1 cellular context compared by ENCODE assay signal in the genomic region with DNA sequence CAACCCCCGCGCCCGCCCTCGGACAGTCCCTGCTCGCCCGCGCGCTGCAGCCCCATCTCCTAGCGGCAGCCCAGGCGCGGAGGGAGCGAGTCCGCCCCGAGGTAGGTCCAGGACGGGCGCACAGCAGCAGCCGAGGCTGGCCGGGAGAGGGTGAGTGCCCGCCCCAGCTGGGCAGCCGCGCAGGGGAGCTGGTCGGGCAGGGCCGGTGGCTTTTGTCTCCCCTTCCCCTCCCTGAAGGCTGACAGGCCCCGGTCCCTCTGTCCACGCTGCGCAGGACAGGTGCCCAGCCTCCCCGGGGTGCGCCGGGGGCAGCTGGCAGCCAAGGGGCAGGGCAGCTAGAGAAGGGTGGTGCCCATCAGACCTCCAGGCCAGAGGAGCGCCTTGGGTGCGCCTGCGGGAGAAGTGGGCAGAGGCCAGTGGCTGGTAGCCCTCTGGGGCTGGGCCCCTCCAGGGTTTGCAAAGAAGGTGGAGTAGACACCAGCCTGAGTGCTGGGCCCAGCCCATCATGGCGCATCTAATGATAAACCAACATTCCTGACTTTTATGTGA.
TF ChIP-seq lines count a peak whose summit lies in the region.

No MANE protein-coding gene starts in this region.

TF ChIP-seq in HepG2, 621 proteins besides CTCF, POLR2A, EP300 and RAD21:
- TF ChIP-seq ZNF747 (CRISPR knock-in tag; IDR thresholded peaks at IDR 0.05; ENCODE audit: borderline replicate concordance) (no peak), HNRNPLL (IDR thresholded peaks at IDR 0.05; ENCODE audit: low read depth, low read length, poor library complexity, severe bottlenecking) (peak; percentile 8), ESRRA (CRISPR knock-in tag; IDR thresholded peaks at IDR 0.05; ENCODE audit: low read depth) (0 out of 2 replicates have a peak, but pooled peaks have one; percentile 31), AHR (CRISPR knock-in tag; IDR thresholded peaks at IDR 0.05) (0 out of 2 replicates have a peak, but pooled peaks have one; percentile 16), PTBP1 (IDR thresholded peaks at IDR 0.05; ENCODE audit: low read depth, low read length, poor library complexity, severe bottlenecking) (no peak), REXO4 (CRISPR knock-in tag; IDR thresholded peaks at IDR 0.05; ENCODE audit: borderline replicate concordance) (no peak), HIVEP1 (CRISPR knock-in tag; IDR thresholded peaks at IDR 0.05) (0 out of 2 replicates have a peak, but pooled peaks have one; percentile 24), ZNF619 (CRISPR knock-in tag; IDR thresholded peaks at IDR 0.05) (no peak), ZNF343 (CRISPR knock-in tag; IDR thresholded peaks at IDR 0.05) (peak; percentile 9; the same call in 1 of the 2 replicates), CREM (IDR thresholded peaks at IDR 0.05) (no peak), CREM (CRISPR knock-in tag; IDR thresholded peaks at IDR 0.05) (no peak), PHF8 (CRISPR knock-in tag; IDR thresholded peaks at IDR 0.05) (peak; percentile 5; the same call in 1 of the 2 replicates), ZIK1 (CRISPR knock-in tag; IDR thresholded peaks at IDR 0.05; ENCODE audit: borderline replicate concordance, low read depth) (no peak), ZNF530 (CRISPR knock-in tag; IDR thresholded peaks at IDR 0.05; ENCODE audit: low read depth) (no peak), RAD51 (IDR thresholded peaks at IDR 0.05; ENCODE audit: borderline replicate concordance) (no peak), ZNF672 (CRISPR knock-in tag; IDR thresholded peaks at IDR 0.05) (no peak), TBX2 (CRISPR knock-in tag; IDR thresholded peaks at IDR 0.05; ENCODE audit: borderline replicate concordance) (peak; percentile 23; the same call in 1 of the 2 replicates), HNRNPK (IDR thresholded peaks at IDR 0.05; ENCODE audit: low read depth, low read length, poor library complexity, severe bottlenecking) (peak; percentile 1), KDM5B (CRISPR knock-in tag; IDR thresholded peaks at IDR 0.05; ENCODE audit: borderline replicate concordance) (peak; percentile 9; the same call in 1 of the 2 replicates)
- TF ChIP-seq, protein P1, sequence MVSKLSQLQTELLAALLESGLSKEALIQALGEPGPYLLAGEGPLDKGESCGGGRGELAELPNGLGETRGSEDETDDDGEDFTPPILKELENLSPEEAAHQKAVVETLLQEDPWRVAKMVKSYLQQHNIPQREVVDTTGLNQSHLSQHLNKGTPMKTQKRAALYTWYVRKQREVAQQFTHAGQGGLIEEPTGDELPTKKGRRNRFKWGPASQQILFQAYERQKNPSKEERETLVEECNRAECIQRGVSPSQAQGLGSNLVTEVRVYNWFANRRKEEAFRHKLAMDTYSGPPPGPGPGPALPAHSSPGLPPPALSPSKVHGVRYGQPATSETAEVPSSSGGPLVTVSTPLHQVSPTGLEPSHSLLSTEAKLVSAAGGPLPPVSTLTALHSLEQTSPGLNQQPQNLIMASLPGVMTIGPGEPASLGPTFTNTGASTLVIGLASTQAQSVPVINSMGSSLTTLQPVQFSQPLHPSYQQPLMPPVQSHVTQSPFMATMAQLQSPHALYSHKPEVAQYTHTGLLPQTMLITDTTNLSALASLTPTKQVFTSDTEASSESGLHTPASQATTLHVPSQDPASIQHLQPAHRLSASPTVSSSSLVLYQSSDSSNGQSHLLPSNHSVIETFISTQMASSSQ (IDR thresholded peaks at IDR 0.05; ENCODE audit: low read depth) = no peak
- TF ChIP-seq, protein P1 (CRISPR knock-in tag; IDR thresholded peaks at IDR 0.05; ENCODE audit: borderline replicate concordance) = peak; percentile 49; the same call in 1 of the 2 replicates
- TF ChIP-seq, protein P2, sequence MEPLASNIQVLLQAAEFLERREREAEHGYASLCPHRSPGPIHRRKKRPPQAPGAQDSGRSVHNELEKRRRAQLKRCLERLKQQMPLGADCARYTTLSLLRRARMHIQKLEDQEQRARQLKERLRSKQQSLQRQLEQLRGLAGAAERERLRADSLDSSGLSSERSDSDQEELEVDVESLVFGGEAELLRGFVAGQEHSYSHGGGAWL (CRISPR knock-in tag; IDR thresholded peaks at IDR 0.05) = no peak
- TF ChIP-seq, protein P3, sequence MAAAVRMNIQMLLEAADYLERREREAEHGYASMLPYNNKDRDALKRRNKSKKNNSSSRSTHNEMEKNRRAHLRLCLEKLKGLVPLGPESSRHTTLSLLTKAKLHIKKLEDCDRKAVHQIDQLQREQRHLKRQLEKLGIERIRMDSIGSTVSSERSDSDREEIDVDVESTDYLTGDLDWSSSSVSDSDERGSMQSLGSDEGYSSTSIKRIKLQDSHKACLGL (CRISPR knock-in tag; IDR thresholded peaks at IDR 0.05) = peak; percentile 16; the same call in 1 of the 2 replicates
- TF ChIP-seq, protein P4, sequence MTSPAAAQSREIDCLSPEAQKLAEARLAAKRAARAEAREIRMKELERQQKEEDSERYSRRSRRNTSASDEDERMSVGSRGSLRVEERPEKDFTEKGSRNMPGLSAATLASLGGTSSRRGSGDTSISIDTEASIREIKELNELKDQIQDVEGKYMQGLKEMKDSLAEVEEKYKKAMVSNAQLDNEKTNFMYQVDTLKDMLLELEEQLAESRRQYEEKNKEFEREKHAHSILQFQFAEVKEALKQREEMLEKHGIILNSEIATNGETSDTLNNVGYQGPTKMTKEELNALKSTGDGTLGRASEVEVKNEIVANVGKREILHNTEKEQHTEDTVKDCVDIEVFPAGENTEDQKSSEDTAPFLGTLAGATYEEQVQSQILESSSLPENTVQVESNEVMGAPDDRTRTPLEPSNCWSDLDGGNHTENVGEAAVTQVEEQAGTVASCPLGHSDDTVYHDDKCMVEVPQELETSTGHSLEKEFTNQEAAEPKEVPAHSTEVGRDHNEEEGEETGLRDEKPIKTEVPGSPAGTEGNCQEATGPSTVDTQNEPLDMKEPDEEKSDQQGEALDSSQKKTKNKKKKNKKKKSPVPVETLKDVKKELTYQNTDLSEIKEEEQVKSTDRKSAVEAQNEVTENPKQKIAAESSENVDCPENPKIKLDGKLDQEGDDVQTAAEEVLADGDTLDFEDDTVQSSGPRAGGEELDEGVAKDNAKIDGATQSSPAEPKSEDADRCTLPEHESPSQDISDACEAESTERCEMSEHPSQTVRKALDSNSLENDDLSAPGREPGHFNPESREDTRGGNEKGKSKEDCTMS (CRISPR knock-in tag; conservative IDR thresholded peaks at IDR 0.05) = no peak
- TF ChIP-seq, protein P5, sequence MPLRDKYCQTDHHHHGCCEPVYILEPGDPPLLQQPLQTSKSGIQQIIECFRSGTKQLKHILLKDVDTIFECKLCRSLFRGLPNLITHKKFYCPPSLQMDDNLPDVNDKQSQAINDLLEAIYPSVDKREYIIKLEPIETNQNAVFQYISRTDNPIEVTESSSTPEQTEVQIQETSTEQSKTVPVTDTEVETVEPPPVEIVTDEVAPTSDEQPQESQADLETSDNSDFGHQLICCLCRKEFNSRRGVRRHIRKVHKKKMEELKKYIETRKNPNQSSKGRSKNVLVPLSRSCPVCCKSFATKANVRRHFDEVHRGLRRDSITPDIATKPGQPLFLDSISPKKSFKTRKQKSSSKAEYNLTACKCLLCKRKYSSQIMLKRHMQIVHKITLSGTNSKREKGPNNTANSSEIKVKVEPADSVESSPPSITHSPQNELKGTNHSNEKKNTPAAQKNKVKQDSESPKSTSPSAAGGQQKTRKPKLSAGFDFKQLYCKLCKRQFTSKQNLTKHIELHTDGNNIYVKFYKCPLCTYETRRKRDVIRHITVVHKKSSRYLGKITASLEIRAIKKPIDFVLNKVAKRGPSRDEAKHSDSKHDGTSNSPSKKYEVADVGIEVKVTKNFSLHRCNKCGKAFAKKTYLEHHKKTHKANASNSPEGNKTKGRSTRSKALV (CRISPR knock-in tag; IDR thresholded peaks at IDR 0.05) = 0 out of 2 replicates have a peak, but pooled peaks have one; percentile 22
- TF ChIP-seq, protein P6, sequence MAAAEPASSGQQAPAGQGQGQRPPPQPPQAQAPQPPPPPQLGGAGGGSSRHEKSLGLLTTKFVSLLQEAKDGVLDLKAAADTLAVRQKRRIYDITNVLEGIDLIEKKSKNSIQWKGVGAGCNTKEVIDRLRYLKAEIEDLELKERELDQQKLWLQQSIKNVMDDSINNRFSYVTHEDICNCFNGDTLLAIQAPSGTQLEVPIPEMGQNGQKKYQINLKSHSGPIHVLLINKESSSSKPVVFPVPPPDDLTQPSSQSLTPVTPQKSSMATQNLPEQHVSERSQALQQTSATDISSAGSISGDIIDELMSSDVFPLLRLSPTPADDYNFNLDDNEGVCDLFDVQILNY (CRISPR knock-in tag; conservative IDR thresholded peaks at IDR 0.05) = 0 out of 2 replicates have a peak, but pooled peaks have one; percentile 41
